ENCODE assay signal across 17 cellular contexts in the genomic region with DNA sequence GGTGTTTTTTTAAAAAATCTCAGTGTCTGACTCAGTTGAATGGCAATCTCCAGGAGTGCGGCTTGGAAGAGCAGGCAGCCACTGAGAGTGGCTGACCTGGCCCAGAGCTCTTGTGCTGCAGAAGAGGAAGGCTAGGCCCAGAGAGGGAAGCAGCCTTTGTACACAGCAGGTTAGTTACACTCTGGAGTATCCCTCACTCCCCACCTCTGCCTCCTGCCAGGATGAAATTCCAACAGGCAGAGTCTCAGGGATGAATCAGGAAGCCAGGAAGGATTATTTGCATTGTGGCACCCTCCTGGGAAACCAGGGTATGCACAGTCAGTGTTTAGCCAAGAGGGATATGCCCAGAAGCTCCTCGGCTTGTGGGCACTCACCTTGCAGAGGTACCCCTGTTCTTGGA.
"Had no signal": no experiment of that assay in that cellular context is flagged by ENCODE, and none has a peak within 500 bp of the region (broad histone marks: within the 10 kb centered on the region; RNA-seq: fewer than 3 reads in every experiment).

No MANE protein-coding gene starts in this region.

- H3K36me3 ChIP-seq: prostate gland, right lobe of liver, tibial artery had no signal

- H3K27me3 ChIP-seq: right lobe of liver, tibial artery had no signal

- H3K9me3 ChIP-seq: mucosa of descending colon, prostate gland, right lobe of liver, tibial artery had no signal

- H3K4me3 ChIP-seq: mucosa of descending colon, prostate gland, right lobe of liver, tibial artery had no signal

- H3K27me3 Mint-ChIP-seq: activated naive CD8-positive, alpha-beta T cell treated with anti-CD3 and anti-CD28 coated beads, Interleukin-2, amount 10 ng/mL, durations not matched to agents 7 days and 5 days had no signal

- H3K9me3 Mint-ChIP-seq: stimulated activated effector memory CD8-positive, alpha-beta T cell treated with anti-CD3 and anti-CD28 coated beads, Interleukin-12 subunit alpha, Interleukin-12 subunit beta, amount 100 ng/mL, for 72 hours had no signal

- H3K4me3 Mint-ChIP-seq: activated naive CD8-positive, alpha-beta T cell treated with anti-CD3 and anti-CD28 coated beads, Interleukin-2, amount 10 ng/mL, durations not matched to agents 7 days and 5 days; activated T-cell treated with anti-CD3 and anti-CD28 coated beads, Interleukin-2, amount 50 U/mL, for 4 hours; naive thymus-derived CD8-positive, alpha-beta T cell; stimulated activated effector memory CD8-positive, alpha-beta T cell treated with anti-CD3 and anti-CD28 coated beads, Interleukin-12 subunit alpha, Interleukin-12 subunit beta, amount 100 ng/mL, for 72 hours; T-helper 2 cell treated with Interferon-gamma antibody and Interleukin-4, amounts not matched to agents 5 μg/mL and 100 μg/mL, for 36 hours had no signal

- H3K4me1 Mint-ChIP-seq: activated naive CD8-positive, alpha-beta T cell treated with anti-CD3 and anti-CD28 coated beads, Interleukin-2, amount 10 ng/mL, durations not matched to agents 7 days and 5 days; naive thymus-derived CD8-positive, alpha-beta T cell; stimulated activated effector memory CD8-positive, alpha-beta T cell treated with anti-CD3 and anti-CD28 coated beads, Interleukin-12 subunit alpha, Interleukin-12 subunit beta, amount 100 ng/mL, for 72 hours had no signal

- H3K27ac Mint-ChIP-seq: activated naive CD8-positive, alpha-beta T cell treated with anti-CD3 and anti-CD28 coated beads, Interleukin-2, amount 10 ng/mL, durations not matched to agents 7 days and 5 days; naive thymus-derived CD8-positive, alpha-beta T cell; stimulated activated effector memory CD8-positive, alpha-beta T cell treated with anti-CD3 and anti-CD28 coated beads, Interleukin-12 subunit alpha, Interleukin-12 subunit beta, amount 100 ng/mL, for 72 hours; T-helper 2 cell treated with Interferon-gamma antibody and Interleukin-4, amounts not matched to agents 5 μg/mL and 100 μg/mL, for 36 hours had no signal

- ATAC-seq: activated T-cell treated with anti-CD3 and anti-CD28 coated beads, Interleukin-2, amount 50 U/mL, for 4 hours; left cardiac atrium; mucosa of descending colon; naive thymus-derived CD8-positive, alpha-beta T cell; right lobe of liver; stimulated activated effector memory CD8-positive, alpha-beta T cell treated with anti-CD3 and anti-CD28 coated beads, Interleukin-12 subunit alpha, Interleukin-12 subunit beta, amount 100 ng/mL, for 72 hours had no signal

- H3K4me1 ChIP-seq: prostate gland, right lobe of liver, tibial artery had no signal

- DNase-seq: activated CD4-positive, alpha-beta T cell treated with anti-CD3 and anti-CD28 coated beads, Interleukin-2, amount 50 U/mL, for 4 hours; activated CD4-positive, CD25-positive, alpha-beta regulatory T cell treated with anti-CD3 and anti-CD28 coated beads, Interleukin-2, amount 50 U/mL, for 72 hours; activated gamma-delta T cell treated with Interleukin-2 at 50 U/mL for 16 hours; activated naive CD8-positive, alpha-beta T cell treated with anti-CD3 and anti-CD28 coated beads, Interleukin-2, amount 10 ng/mL, durations not matched to agents 7 days and 5 days; activated T-cell treated with anti-CD3 and anti-CD28 coated beads, Interleukin-2, amount 50 U/mL, for 4 hours; anterior cingulate cortex; foreskin melanocyte; left cardiac atrium; mucosa of descending colon; naive thymus-derived CD8-positive, alpha-beta T cell; occipital lobe; right lobe of liver; SW 1271; tibial artery had no signal

- H3K27ac ChIP-seq: prostate gland, right lobe of liver, tibial artery had no signal

- H3K36me3 Mint-ChIP-seq: activated naive CD8-positive, alpha-beta T cell treated with anti-CD3 and anti-CD28 coated beads, Interleukin-2, amount 10 ng/mL, durations not matched to agents 7 days and 5 days; naive thymus-derived CD8-positive, alpha-beta T cell; stimulated activated effector memory CD8-positive, alpha-beta T cell treated with anti-CD3 and anti-CD28 coated beads, Interleukin-12 subunit alpha, Interleukin-12 subunit beta, amount 100 ng/mL, for 72 hours had no signal
